Comparison of ENCODE assay signal across 34 cellular contexts in the genomic region with DNA sequence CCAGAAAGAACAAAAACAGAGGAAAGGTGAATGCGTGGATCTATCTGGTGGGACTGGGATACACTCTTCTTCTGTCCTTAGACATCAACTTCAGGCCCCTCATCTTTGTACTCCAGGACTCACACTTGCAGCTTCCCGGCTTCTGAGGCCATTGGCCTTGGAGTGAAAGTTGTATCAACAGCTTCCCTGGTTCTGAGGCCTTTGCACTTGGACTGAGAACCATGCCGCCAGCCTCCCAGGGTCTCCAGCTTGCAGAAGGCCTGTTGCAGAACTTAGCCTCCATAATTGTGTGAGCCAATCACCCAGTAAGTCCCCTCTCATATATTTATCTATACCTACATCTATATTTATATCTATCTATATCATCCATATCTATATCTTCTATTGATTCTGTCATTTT.
"Had no signal": no experiment of that assay in that cellular context is flagged by ENCODE, and none has a peak within 500 bp of the region (broad histone marks: within the 10 kb centered on the region; RNA-seq: fewer than 3 reads in every experiment).

No MANE protein-coding gene starts in this region.

- H3K36me3 ChIP-seq: MG63 had no signal

- DNase-seq: Karpas-422, Kasumi-1, MG63, MM.1S, MV-4-11, NCI-H1048, NCI-H1092, NCI-H1092 treated with DMSO at 0.1 percent for 48 hours, NCI-H1105, NCI-H1105 treated with DMSO at 0.1 percent for 48 hours, NCI-H1417, NCI-H1417 treated with DMSO at 0.1 percent for 48 hours, NCI-H1436, NCI-H1436 treated with DMSO at 0.1 percent for 48 hours, NCI-H146, NCI-H1694, NCI-H1694 treated with DMSO at 0.1 percent for 48 hours, NCI-H187, NCI-H187 treated with DMSO at 0.1 percent for 48 hours, NCI-H1930, NCI-H2029, NCI-H2029 treated with DMSO at 0.1 percent for 48 hours, NCI-H2081, NCI-H2081 treated with DMSO at 0.1 percent for 48 hours, NCI-H2107, NCI-H2171, NCI-H2171 treated with DMSO at 0.1 percent for 48 hours, NCI-H2227 treated with DMSO at 0.1 percent for 48 hours, NCI-H226, NCI-H345, NCI-H446, NCI-H446 treated with DMSO at 0.1 percent for 48 hours, NCI-H510A, NCI-H510A treated with DMSO at 0.1 percent for 48 hours had no signal

- H3K9me3 ChIP-seq: MG63 had no signal

- H3K4me3 ChIP-seq: MG63 had no signal

- H3K27me3 ChIP-seq: MG63 had no signal
